Comparison of ENCODE assay signal across 2 cellular contexts in genomic region chr17:42514867-42515266, GRCh38.
TF ChIP-seq lines count a peak whose summit lies in the region.

No MANE protein-coding gene starts in this region.

TF ChIP-seq in IMR-90, 13 proteins besides CTCF, POLR2A, EP300 and RAD21:
- TF ChIP-seq FOS (IDR thresholded peaks at IDR 0.05; ENCODE audit: low read depth, low read length) (no peak), CEBPB (IDR thresholded peaks at IDR 0.05; ENCODE audit: low read depth, low read length) (no peak), RCOR1 (IDR thresholded peaks at IDR 0.05; ENCODE audit: insufficient replicate concordance, low read length) (no peak)
TF ChIP-seq in IMR-90: peak in this region for 0.

TF ChIP-seq in HepG2, 621 proteins besides CTCF, POLR2A, EP300 and RAD21:
- TF ChIP-seq GABPA (IDR thresholded peaks at IDR 0.05; ENCODE audit: low read depth, low read length) (no peak), GABPA (CRISPR knock-in tag; IDR thresholded peaks at IDR 0.05; ENCODE audit: low read depth) (no peak), FOSL2 (CRISPR knock-in tag; IDR thresholded peaks at IDR 0.05) (no peak), DDIT3 (CRISPR knock-in tag; IDR thresholded peaks at IDR 0.05) (no peak), TCF12 (IDR thresholded peaks at IDR 0.05) (no peak), TCF12 (CRISPR knock-in tag; IDR thresholded peaks at IDR 0.05) (no peak), HMGA1 (CRISPR knock-in tag; conservative IDR thresholded peaks at IDR 0.05) (no peak), ZNF562 (CRISPR knock-in tag; IDR thresholded peaks at IDR 0.05; ENCODE audit: borderline replicate concordance) (no peak), ZSCAN20 (CRISPR knock-in tag; IDR thresholded peaks at IDR 0.05; ENCODE audit: borderline replicate concordance) (no peak), ELK4 (CRISPR knock-in tag; IDR thresholded peaks at IDR 0.05; ENCODE audit: borderline replicate concordance) (no peak), ZMYM3 (CRISPR knock-in tag; IDR thresholded peaks at IDR 0.05) (no peak), HMGXB3 (CRISPR knock-in tag; IDR thresholded peaks at IDR 0.05; ENCODE audit: borderline replicate concordance) (no peak), CREB3 (CRISPR knock-in tag; IDR thresholded peaks at IDR 0.05) (no peak), U2AF1 (optimal IDR thresholded peaks at IDR 0.05; ENCODE audit: low read depth, low read length) (no peak)
